8 cellular contexts compared by ENCODE assay signal in genomic region chr2:26345284-26345553, GRCh38. TPM values are rescaled to one million over a fixed set of nuclear protein-coding genes. Genes with fewer than 3 reads are reported as not detected.
A peak's percentile ranks its signal among the peaks of the same experiment; 100 is the strongest.
DNase-seq lines count a peak whose midpoint lies in the region; ATAC-seq and TF ChIP-seq lines count a peak whose summit lies in the region.

No MANE protein-coding gene starts in this region.

- TF ChIP-seq CTCF in BJ (IDR thresholded peaks at IDR 0.05; ENCODE audit: insufficient read depth, low read depth, low read length), result no peak
- no peak for TF ChIP-seq CTCF in cardiac fibroblast (IDR thresholded peaks at IDR 0.05; ENCODE audit: low read depth, low read length)

- peaks cover 24 to 31% (median 31%) of the 10 kb centered on the region in 3 donors for H3K4me1 Mint-ChIP-seq in naive B cell

- ATAC-seq in HG03520 (IDR thresholded peaks at IDR 0.05; ENCODE audit: unreplicated experiment) (peak; percentile 2), naive B cell (ENCODE audit: low read depth in 2 of 2) (no peak), GM19452 (IDR thresholded peaks at IDR 0.05; ENCODE audit: unreplicated experiment) (no peak)

- no peaks in the 10 kb centered on the region for H3K36me3 Mint-ChIP-seq in naive B cell

- DNase-seq in BJ (ENCODE audit: low read depth) (no peak), cardiac fibroblast (ENCODE audit: low read depth in 2 of 2) (no peak), naive B cell (no peak), COR-L47 (lab: John Stamatoyannopoulos, UW) (no peak), ecto neural progenitor cell (ENCODE audit: low spot score) (no peak), 8988T (no peak)

- no peaks in the 10 kb centered on the region for H3K27me3 Mint-ChIP-seq in naive B cell

- no peaks in the 10 kb centered on the region for H3K9me3 Mint-ChIP-seq in naive B cell

- CTCF ChIA-PET in BJ (lab: Yijun Ruan, JAX), result interaction anchor here (0.6 to 1.7 kb wide), 5 partner anchors 15 to 167 kb away, joined by 3 to 8 read pairs (median 3); no protein-coding TSS in a partner anchor

- peak overlapping the region; percentile 96 to 100 (median 98) for H3K4me3 Mint-ChIP-seq in naive B cell

- H3K27me3 ChIP-seq in BJ (ENCODE audit: control insufficient read depth, insufficient read depth, low read length), result no peaks in the 10 kb centered on the region

- POLR2A ChIA-PET in BJ (lab: Charles Lee), result no interaction called here

- H3K27ac Mint-ChIP-seq in naive B cell, result peak overlapping the region; percentile 91 to 99 (median 96)

- H3K4me3 ChIP-seq in BJ (ENCODE audit: low read depth, low read length) (peak overlapping the region; percentile 64), cardiac fibroblast (replicated peaks in 1 of 2; ENCODE audit: low read depth in 2 of 2, low read length in 2 of 2) (peak overlapping the region; percentile 64 to 82)

- no peaks in the 10 kb centered on the region for H3K36me3 ChIP-seq in BJ (ENCODE audit: control insufficient read depth, insufficient read depth, low read length)

RNA-seq across cellular contexts. Expression of gene SELENOI, which starts 0.7 kb away (rescaled TPM):
- polyA plus RNA-seq in BJ (2011; rRNA removed), result 9.5 and 11.1 TPM in 2 replicates
- 19.4 and 23.4 TPM in 2 replicates for polyA minus RNA-seq in BJ (2011; rRNA and poly(A)+ RNA removed)
- 1 to 10 TPM; 1.2 to 8.0 (median 5.0) TPM for polyA plus RNA-seq in naive B cell (ENCODE audit: low read depth in 6 of 6)

RNA-seq across cellular contexts. Expression of gene ADGRF3, which starts 1.4 kb away (rescaled TPM):
- polyA plus RNA-seq in BJ (2011; rRNA removed) (0.12 and 0.20 TPM in 2 replicates), naive B cell (ENCODE audit: low read depth in 6 of 6) (1 to 10 TPM in 1 of 6 donors, under 1 TPM in 5; 0.09 to 1.4 (median 0.18) TPM)
- polyA minus RNA-seq in BJ (2011; rRNA and poly(A)+ RNA removed), result 0.21 TPM in 1 of 2 replicates, not detected in the other

RNA-seq across cellular contexts. Expression of gene DRC1, which starts 56.5 kb away (rescaled TPM):
- 0.05 and 0.22 TPM in 2 replicates for polyA plus RNA-seq in BJ (2011; rRNA removed)
- polyA minus RNA-seq in BJ (2011; rRNA and poly(A)+ RNA removed), result not detected in 2 replicates
- polyA plus RNA-seq in naive B cell (ENCODE audit: low read depth in 6 of 6), result not detected
